ENCODE assay signal across 16 cellular contexts in the genomic region with DNA sequence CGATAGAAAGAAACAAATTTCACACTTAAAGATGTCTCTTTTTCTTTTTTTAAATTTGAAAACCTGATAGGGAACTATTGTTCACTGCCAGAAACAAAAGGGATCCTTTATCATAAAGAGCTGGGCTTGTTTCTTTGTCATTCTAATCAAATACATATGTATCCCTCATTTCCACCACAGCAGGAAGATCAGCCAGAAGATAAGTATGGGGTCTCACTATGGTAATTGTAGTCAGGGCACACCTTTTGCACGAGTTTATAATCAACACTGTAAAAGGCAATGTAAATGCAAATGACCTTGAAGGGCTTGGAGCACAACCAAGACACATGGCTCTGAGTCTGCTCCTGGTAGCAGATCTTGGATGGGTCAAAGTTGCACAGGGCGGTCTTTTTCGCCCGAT.
DNase-seq lines count a peak whose midpoint lies in the region; ATAC-seq and TF ChIP-seq lines count a peak whose summit lies in the region.
"Had no signal": no experiment of that assay in that cellular context is flagged by ENCODE, and none has a peak within 500 bp of the region (broad histone marks: within the 10 kb centered on the region; RNA-seq: fewer than 3 reads in every experiment).

No MANE protein-coding gene starts in this region.

- H3K4me3 Mint-ChIP-seq in GM23338 (peak overlapping the region; percentile 23; the same call in 1 of the 3 replicates), WTC11 (no peak overlapping the region)
- H3K4me3 Mint-ChIP-seq: B cell; CD8-positive, alpha-beta T cell had no signal

- no peak for TF ChIP-seq POLR2A in prostate gland (IDR thresholded peaks at IDR 0.05)

- H3K4me1 ChIP-seq in GM23338 (ENCODE audit: insufficient read depth) (peaks cover 27% of the 10 kb centered on the region), HUES48 (ENCODE audit: control insufficient read depth, insufficient read depth, low read length) (peaks cover 24% of the 10 kb centered on the region), iPS-20b (ENCODE audit: insufficient read depth, low read length) (peaks cover 15% of the 10 kb centered on the region), prostate gland (replicated peaks) (no peaks in the 10 kb centered on the region)
- H3K4me1 ChIP-seq: BLaER1 treated with 17β-estradiol and CSF1 and Interleukin-3, amounts not matched to agents 10 nM and 100 nM had no signal

- H3K9me2 ChIP-seq in GM23338 (ENCODE audit: insufficient read depth) = no peaks in the 10 kb centered on the region

- H3K4me3 ChIP-seq in GM23338 (no peak overlapping the region), HUES48 (ENCODE audit: low read depth, low read length) (no peak overlapping the region; the same call in 1 of the 2 replicates), iPS-20b (ENCODE audit: low read length) (peak overlapping the region; percentile 25; the same call in 1 of the 2 replicates), WERI-Rb-1 (ENCODE audit: low read depth, low read length) (no peak overlapping the region), prostate gland (no peak overlapping the region)
- H3K4me3 ChIP-seq: BLaER1 treated with 17β-estradiol and CSF1 and Interleukin-3, amounts not matched to agents 10 nM and 100 nM had no signal

- TF ChIP-seq CTCF in GM23338 (conservative IDR thresholded peaks at IDR 0.05; ENCODE audit: low read depth in 2 of 2) (no peak), WTC11 (IDR thresholded peaks at IDR 0.05) (no peak), WERI-Rb-1 (IDR thresholded peaks at IDR 0.05; ENCODE audit: low read depth, low read length) (no peak), prostate gland (IDR thresholded peaks at IDR 0.05) (no peak)

- no peaks in the 10 kb centered on the region for H4K20me1 ChIP-seq in GM23338 (replicated peaks; ENCODE audit: insufficient read depth)
- H4K20me1 ChIP-seq: BLaER1 treated with 17β-estradiol and CSF1 and Interleukin-3, amounts not matched to agents 10 nM and 100 nM had no signal

- no peak for DNase-seq in GM23338 (ENCODE audit: low spot score)
- DNase-seq in WTC11 (ENCODE audit: low spot score) = no peak
- DNase-seq in WERI-Rb-1 = no peak
- no peak for DNase-seq in ureter (ENCODE audit: low spot score)
- DNase-seq in prostate gland (ENCODE audit: low spot score) = no peak
- no peak for DNase-seq in activated CD4-positive, alpha-beta T cell treated with anti-CD3 and anti-CD28 coated beads for 1 hour
- DNase-seq: 8988T; Calu3; CD8-positive, alpha-beta T cell; DMS79 treated with DMSO at 0.1 percent for 48 hours; GF-D8; H7 had no signal

- H3K9ac ChIP-seq in HUES48 (ENCODE audit: low read depth, low read length) (no peak overlapping the region), iPS-20b (ENCODE audit: low read depth, low read length) (no peak overlapping the region)
- H3K9ac ChIP-seq: BLaER1 treated with 17β-estradiol and CSF1 and Interleukin-3, amounts not matched to agents 10 nM and 100 nM had no signal

- H3K79me2 ChIP-seq in GM23338 (replicated peaks; ENCODE audit: insufficient read depth) = no peaks in the 10 kb centered on the region

- CTCF ChIA-PET in WTC11 (lab: Charles Lee) = no interaction called here

- H3K4me1 Mint-ChIP-seq in GM23338 (peaks cover 38% of the 10 kb centered on the region), WTC11 (peaks cover 29% of the 10 kb centered on the region)
- H3K4me1 Mint-ChIP-seq: B cell had no signal

- ATAC-seq in GM23338 (peak; percentile 75), WTC11 (peak; percentile 78)
- ATAC-seq: CD8-positive, alpha-beta T cell had no signal

- intact Hi-C loops in prostate gland (cut with DNase I) = no loop called here

- H3K36me3 Mint-ChIP-seq in GM23338 (ENCODE audit: low read depth) (no peaks in the 10 kb centered on the region), WTC11 (no peaks in the 10 kb centered on the region)
- H3K36me3 Mint-ChIP-seq: CD8-positive, alpha-beta T cell had no signal

- H3K27me3 Mint-ChIP-seq in GM23338 (ENCODE audit: insufficient read depth, low read depth, poor library complexity) (no peaks in the 10 kb centered on the region), WTC11 (ENCODE audit: low read depth) (peaks cover 19% of the 10 kb centered on the region)

- H3K27me3 ChIP-seq in GM23338 (ENCODE audit: insufficient read depth) (no peaks in the 10 kb centered on the region), HUES48 (ENCODE audit: control insufficient read depth, insufficient read depth, low read length) (no peaks in the 10 kb centered on the region), iPS-20b (ENCODE audit: insufficient read depth, low read length) (no peaks in the 10 kb centered on the region; the same call in 1 of the 2 replicates), WERI-Rb-1 (ENCODE audit: insufficient read depth, low read depth, severe bottlenecking) (no peaks in the 10 kb centered on the region), prostate gland (replicated peaks; ENCODE audit: insufficient read depth) (no peaks in the 10 kb centered on the region)
- H3K27me3 ChIP-seq: BLaER1 treated with 17β-estradiol and CSF1 and Interleukin-3, amounts not matched to agents 10 nM and 100 nM had no signal

- peak overlapping the region; percentile 4 for H3K4me2 ChIP-seq in GM23338
- H3K4me2 ChIP-seq: BLaER1 treated with 17β-estradiol and CSF1 and Interleukin-3, amounts not matched to agents 10 nM and 100 nM had no signal

- POLR2A ChIA-PET in WTC11 (lab: Charles Lee) = no interaction called here

- H3K36me3 ChIP-seq in GM23338 (ENCODE audit: insufficient read depth) = no peaks in the 10 kb centered on the region
- H3K36me3 ChIP-seq in HUES48 (ENCODE audit: control insufficient read depth, insufficient read depth, low read length) = no peaks in the 10 kb centered on the region
- H3K36me3 ChIP-seq in iPS-20b (ENCODE audit: insufficient read depth, low read depth, low read length) = no peaks in the 10 kb centered on the region
- no peaks in the 10 kb centered on the region for H3K36me3 ChIP-seq in WERI-Rb-1
- no peaks in the 10 kb centered on the region for H3K36me3 ChIP-seq in prostate gland
- H3K36me3 ChIP-seq: BLaER1 treated with 17β-estradiol and CSF1 and Interleukin-3, amounts not matched to agents 10 nM and 100 nM had no signal

- H3F3A ChIP-seq in GM23338 (replicated peaks; ENCODE audit: low read depth) = no peaks in the 10 kb centered on the region

- WGBS in prostate gland = 73% methylated on average over 5 of the region's 5 CpGs

- H3K27ac ChIP-seq in GM23338 (ENCODE audit: low read depth) (no peak overlapping the region), HUES48 (ENCODE audit: low read depth, low read length) (peak overlapping the region; percentile 54), iPS-20b (ENCODE audit: low read length) (no peak overlapping the region), WERI-Rb-1 (no peak overlapping the region), prostate gland (no peak overlapping the region)
- H3K27ac ChIP-seq: BLaER1 treated with 17β-estradiol and CSF1 and Interleukin-3, amounts not matched to agents 10 nM and 100 nM had no signal

- no peaks in the 10 kb centered on the region for H3K9me3 Mint-ChIP-seq in GM23338
- no peaks in the 10 kb centered on the region for H3K9me3 Mint-ChIP-seq in WTC11
- H3K9me3 Mint-ChIP-seq: CD8-positive, alpha-beta T cell had no signal

- H3K9me3 ChIP-seq in HUES48 (ENCODE audit: control insufficient read depth, insufficient read depth, low read length) = no peaks in the 10 kb centered on the region
- H3K9me3 ChIP-seq in iPS-20b (ENCODE audit: insufficient read depth, low read depth, low read length) = no peaks in the 10 kb centered on the region
- no peaks in the 10 kb centered on the region for H3K9me3 ChIP-seq in WERI-Rb-1 (ENCODE audit: severe bottlenecking)
- no peaks in the 10 kb centered on the region for H3K9me3 ChIP-seq in prostate gland
- H3K9me3 ChIP-seq: BLaER1 treated with 17β-estradiol and CSF1 and Interleukin-3, amounts not matched to agents 10 nM and 100 nM had no signal

- H2AFZ ChIP-seq in GM23338 = no peak overlapping the region

- H3K27ac Mint-ChIP-seq in GM23338 (peak overlapping the region; percentile 55), WTC11 (no peak overlapping the region)
- H3K27ac Mint-ChIP-seq: B cell; CD8-positive, alpha-beta T cell had no signal

TF ChIP-seq in GM23338, 12 proteins besides CTCF, POLR2A, EP300 and RAD21 (continues in another document):
- peak; percentile 69 for TF ChIP-seq NANOG (IDR thresholded peaks at IDR 0.05; ENCODE audit: borderline replicate concordance)
- TF ChIP-seq STAT1 (IDR thresholded peaks at IDR 0.05; ENCODE audit: unreplicated experiment) = no peak

TF ChIP-seq in WTC11, 78 proteins besides CTCF, POLR2A, EP300 and RAD21:
- TF ChIP-seq ZNF219 (CRISPR knock-in tag; IDR thresholded peaks at IDR 0.05; ENCODE audit: borderline replicate concordance) = no peak
